Comparison of ENCODE assay signal across 8 cellular contexts in genomic region chrX:154002215-154002719, GRCh38. TPM values are rescaled to one million over a fixed set of nuclear protein-coding genes. Genes with fewer than 3 reads are reported as not detected.
DNase-seq lines count a peak whose midpoint lies in the region; ATAC-seq, FAIRE-seq and TF ChIP-seq lines count a peak whose summit lies in the region.

No MANE protein-coding gene starts in this region.

- FAIRE-seq in HepG2 (lab: Jason Lieb, UNC), result no peak

- TF ChIP-seq RAD21 in HepG2 (CRISPR knock-in tag; IDR thresholded peaks at IDR 0.05), result no peak

- 100% methylated on average over 7 of the region's 17 CpGs for WGBS in HepG2 (ENCODE audit: low lambda C conversion rate)

- no peak for TF ChIP-seq POLR2A in HepG2 (IDR thresholded peaks at IDR 0.05; ENCODE audit: insufficient read depth in 1 of 2, low read depth in 2 of 2, low read length in 2 of 2)

- H3K4me3 ChIP-seq in PC-3 (ENCODE audit: low read length) (no peak overlapping the region), astrocyte of the spinal cord (ENCODE audit: low read depth, low read length) (no peak overlapping the region), HepG2 (replicated peaks in 1 of 3; ENCODE audit: insufficient read depth in 1 of 3, low read depth in 2 of 3, low read length in 3 of 3) (no peak overlapping the region), upper lobe of right lung (no peak overlapping the region)

- intact Hi-C loops in PC-3 (cut with micrococcal nuclease), result no loop called here
- intact Hi-C loops in HepG2 (cut with micrococcal nuclease; ENCODE audit: unreplicated experiment), result no loop called here
- intact Hi-C loops in upper lobe of right lung (cut with DNase I), result no loop called here

- POLR2A ChIA-PET in PC-3 (lab: Charles Lee; ENCODE audit: unreplicated experiment) (no interaction called here), HepG2 (lab: Yijun Ruan, JAX) (no interaction called here)

- H3K9me3 ChIP-seq in PC-3 (ENCODE audit: low read length) (no peaks in the 10 kb centered on the region), HepG2 (ENCODE audit: low read length) (no peaks in the 10 kb centered on the region), upper lobe of right lung (no peaks in the 10 kb centered on the region)

- no peak overlapping the region for H3K4me2 ChIP-seq in PC-3 (ENCODE audit: low read length)
- no peak overlapping the region for H3K4me2 ChIP-seq in HepG2 (ENCODE audit: low read depth, low read length)

- peak; percentile 61 for ATAC-seq in HG03432 (IDR thresholded peaks at IDR 0.05; ENCODE audit: unreplicated experiment)
- ATAC-seq in PC-3, result no peak
- ATAC-seq in HepG2, result no peak
- ATAC-seq in upper lobe of right lung, result peak; percentile 91

- H3K79me2 ChIP-seq in PC-3 (ENCODE audit: low read length) (no peaks in the 10 kb centered on the region), HepG2 (ENCODE audit: insufficient read depth, low read length) (no peaks in the 10 kb centered on the region)

- peak overlapping the region; percentile 37; the same call in 1 of the 2 replicates for H3K27ac ChIP-seq in PC-3 (ENCODE audit: low read length)
- H3K27ac ChIP-seq in HepG2 (ENCODE audit: extremely low read length, insufficient read depth, low read length), result no peak overlapping the region
- peak overlapping the region; percentile 66 for H3K27ac ChIP-seq in upper lobe of right lung

- no peaks in the 10 kb centered on the region for H3K9me2 ChIP-seq in PC-3 (replicated peaks; ENCODE audit: low read length)

- no peaks in the 10 kb centered on the region for H3F3A ChIP-seq in PC-3 (ENCODE audit: low read length, unreplicated experiment)

- H3K9ac ChIP-seq in PC-3 (ENCODE audit: low read length), result no peak overlapping the region; the same call in 1 of the 2 replicates
- H3K9ac ChIP-seq in HepG2 (ENCODE audit: insufficient read depth, low read depth, low read length), result no peak overlapping the region

- in situ Hi-C loops in astrocyte of the spinal cord (cut with HindIII; ENCODE audit: low sequenced_read_pairs) (no loop called here), HepG2 (cut with HindIII; ENCODE audit: extremely low pct_ligation_motif_present, low pct_unique_long_range_greater_than_20kb) (no loop called here)

- peak; percentile 49 for DNase-seq in GM04503 (ENCODE audit: low read depth)
- DNase-seq in PC-3, result peak; percentile 9
- DNase-seq in astrocyte of the spinal cord (ENCODE audit: low read depth, low spot score), result peak; percentile 71
- no peak for DNase-seq in HepG2 (ENCODE audit: low spot score)
- DNase-seq in upper lobe of right lung, result peak; percentile 73
- no peak for DNase-seq in NCI-H510A (lab: John Stamatoyannopoulos, UW)
- no peak for DNase-seq in D341Med (ENCODE audit: low spot score)

- TF ChIP-seq CTCF in PC-3 (conservative IDR thresholded peaks at IDR 0.05; ENCODE audit: low read depth, low read length), result no peak
- no peak for TF ChIP-seq CTCF in astrocyte of the spinal cord (IDR thresholded peaks at IDR 0.05; ENCODE audit: low read depth, low read length)
- TF ChIP-seq CTCF in HepG2 (CRISPR knock-in tag; IDR thresholded peaks at IDR 0.05), result no peak
- TF ChIP-seq CTCF in upper lobe of right lung (IDR thresholded peaks at IDR 0.05), result no peak

- peaks cover 6% of the 10 kb centered on the region; the same call in 1 of the 2 replicates for H3K4me1 ChIP-seq in PC-3 (ENCODE audit: insufficient read depth, low read length)
- H3K4me1 ChIP-seq in HepG2 (ENCODE audit: insufficient read depth, low read length), result no peaks in the 10 kb centered on the region
- no peaks in the 10 kb centered on the region for H3K4me1 ChIP-seq in upper lobe of right lung

- CTCF ChIA-PET in PC-3 (lab: Charles Lee) (no interaction called here), HepG2 (lab: Yijun Ruan, JAX; ENCODE audit: low intra/inter-chr PET ratio, low total read pairs) (no interaction called here)

- BruUV-seq in PC-3 (replicated peaks; lab: Mats Ljungman, UMichigan) (no TSS peak), HepG2 (replicated peaks; lab: Mats Ljungman, UMichigan) (no TSS peak)

- H4K20me1 ChIP-seq in PC-3 (ENCODE audit: low read length), result no peaks in the 10 kb centered on the region
- H4K20me1 ChIP-seq in HepG2 (ENCODE audit: insufficient read depth, low read length), result no peaks in the 10 kb centered on the region

- H3K27me3 ChIP-seq in PC-3 (ENCODE audit: low read length), result no peaks in the 10 kb centered on the region
- no peaks in the 10 kb centered on the region for H3K27me3 ChIP-seq in HepG2 (ENCODE audit: control insufficient read depth in 1 of 2, insufficient read depth in 2 of 2, low read length in 2 of 2)
- no peaks in the 10 kb centered on the region for H3K27me3 ChIP-seq in upper lobe of right lung

- TF ChIP-seq EP300 in HepG2 (IDR thresholded peaks at IDR 0.05; ENCODE audit: low read depth in 2 of 2, low read length in 2 of 2) (no peak), HepG2 (CRISPR knock-in tag; IDR thresholded peaks at IDR 0.05; ENCODE audit: borderline replicate concordance) (no peak)

- H3K36me3 ChIP-seq in PC-3 (ENCODE audit: low read depth, low read length), result no peaks in the 10 kb centered on the region
- H3K36me3 ChIP-seq in HepG2 (replicated peaks in 1 of 2; ENCODE audit: control insufficient read depth in 1 of 2, insufficient read depth in 2 of 2, low read length in 2 of 2), result no peaks in the 10 kb centered on the region
- H3K36me3 ChIP-seq in upper lobe of right lung, result no peaks in the 10 kb centered on the region

- no peak overlapping the region for H2AFZ ChIP-seq in PC-3 (ENCODE audit: low read length)
- no peak overlapping the region for H2AFZ ChIP-seq in HepG2 (ENCODE audit: low read length)

RNA-seq across cellular contexts. Expression of gene IRAK1, which starts 17.4 kb away (rescaled TPM):
- 366 and 427 TPM in 2 replicates for total RNA-seq in PC-3 (2014; rRNA removed)
- total RNA-seq in HepG2 (2016; rRNA removed; fragmentation: Illumina TruSeq; extraction: Trizol), result 69.8 and 77.3 TPM in 2 replicates
- total RNA-seq in HepG2 (2016; cell fraction: cytosol; rRNA removed; fragmentation: Illumina TruSeq; extraction: Trizol; ENCODE audit: low read depth), result 104 and 121 TPM in 2 replicates
- total RNA-seq in HepG2 (2016; cell fraction: insoluble cytoplasmic fraction; rRNA removed; fragmentation: Illumina TruSeq; extraction: Trizol), result 57.7 and 81.1 TPM in 2 replicates
- total RNA-seq in HepG2 (2016; cell fraction: membrane; rRNA removed; fragmentation: Illumina TruSeq; extraction: Trizol), result 244 and 255 TPM in 2 replicates
- total RNA-seq in HepG2 (2016; cell fraction: nucleus; rRNA removed; fragmentation: Illumina TruSeq; extraction: Trizol), result 35.1 and 36.4 TPM in 2 replicates
- polyA plus RNA-seq in HepG2 (2011; rRNA removed), result 57.7 and 83.5 TPM in 2 replicates
- 47.6 and 67.3 TPM in 2 replicates for polyA plus RNA-seq in HepG2 (2011; cell fraction: cytosol; rRNA removed)
- polyA plus RNA-seq in HepG2 (2011; cell fraction: nucleus; rRNA removed), result 59.5 and 63.5 TPM in 2 replicates
- 65.5 and 87.1 TPM in 2 replicates for polyA plus RNA-seq in HepG2 (2012)
- 148 and 150 TPM in 2 replicates for polyA plus RNA-seq in HepG2 (2016; cell fraction: cytosol; fragmentation: Illumina TruSeq; extraction: Trizol; ENCODE audit: low read depth)
- polyA plus RNA-seq in HepG2 (2016; cell fraction: insoluble cytoplasmic fraction; fragmentation: Illumina TruSeq; extraction: Trizol; ENCODE audit: low read depth), result 80.3 and 99.3 TPM in 2 replicates
- polyA plus RNA-seq in HepG2 (2016; cell fraction: membrane; fragmentation: Illumina TruSeq; extraction: Trizol; ENCODE audit: low read depth), result 244 and 277 TPM in 2 replicates
- polyA plus RNA-seq in HepG2 (2016; cell fraction: nucleus; fragmentation: Illumina TruSeq; extraction: Trizol; ENCODE audit: insufficient read depth, low read depth), result 93.5 and 94.6 TPM in 2 replicates
- polyA minus RNA-seq in HepG2 (2011; rRNA and poly(A)+ RNA removed; ENCODE audit: low replicate concordance), result 195 and 354 TPM in 2 replicates
- 79.8 and 83.1 TPM in 2 replicates for polyA minus RNA-seq in HepG2 (2011; cell fraction: cytosol; rRNA and poly(A)+ RNA removed)
- polyA minus RNA-seq in HepG2 (2011; cell fraction: nucleus; rRNA and poly(A)+ RNA removed), result 16.6 and 21.8 TPM in 2 replicates
- 89.4 TPM for total RNA-seq in upper lobe of right lung

RNA-seq across cellular contexts. Expression of gene TMEM187, which starts 29.7 kb away (rescaled TPM):
- total RNA-seq in PC-3 (2014; rRNA removed) (10.6 and 12.4 TPM in 2 replicates), HepG2 (2016; rRNA removed; fragmentation: Illumina TruSeq; extraction: Trizol) (1.7 and 2.2 TPM in 2 replicates), upper lobe of right lung (9.0 TPM)
- 0.40 and 0.53 TPM in 2 replicates for total RNA-seq in HepG2 (2016; cell fraction: cytosol; rRNA removed; fragmentation: Illumina TruSeq; extraction: Trizol; ENCODE audit: low read depth)
- 2.0 and 3.2 TPM in 2 replicates for total RNA-seq in HepG2 (2016; cell fraction: insoluble cytoplasmic fraction; rRNA removed; fragmentation: Illumina TruSeq; extraction: Trizol)
- total RNA-seq in HepG2 (2016; cell fraction: membrane; rRNA removed; fragmentation: Illumina TruSeq; extraction: Trizol), result 1.1 and 1.3 TPM in 2 replicates
- total RNA-seq in HepG2 (2016; cell fraction: nucleus; rRNA removed; fragmentation: Illumina TruSeq; extraction: Trizol), result 2.5 and 3.6 TPM in 2 replicates
- polyA plus RNA-seq in HepG2 (2011; rRNA removed), result 6.2 and 6.7 TPM in 2 replicates
- polyA plus RNA-seq in HepG2 (2011; cell fraction: cytosol; rRNA removed), result 7.0 and 11.0 TPM in 2 replicates
- polyA plus RNA-seq in HepG2 (2011; cell fraction: nucleus; rRNA removed), result 4.7 and 4.8 TPM in 2 replicates
- polyA plus RNA-seq in HepG2 (2012), result 5.0 and 5.4 TPM in 2 replicates
- polyA plus RNA-seq in HepG2 (2016; cell fraction: cytosol; fragmentation: Illumina TruSeq; extraction: Trizol; ENCODE audit: low read depth), result 0.63 and 0.91 TPM in 2 replicates
- 1.3 and 2.0 TPM in 2 replicates for polyA plus RNA-seq in HepG2 (2016; cell fraction: insoluble cytoplasmic fraction; fragmentation: Illumina TruSeq; extraction: Trizol; ENCODE audit: low read depth)
- polyA plus RNA-seq in HepG2 (2016; cell fraction: membrane; fragmentation: Illumina TruSeq; extraction: Trizol; ENCODE audit: low read depth), result 0.69 and 1.2 TPM in 2 replicates
- 3.0 and 3.8 TPM in 2 replicates for polyA plus RNA-seq in HepG2 (2016; cell fraction: nucleus; fragmentation: Illumina TruSeq; extraction: Trizol; ENCODE audit: insufficient read depth, low read depth)
- 9.2 and 13.1 TPM in 2 replicates for polyA minus RNA-seq in HepG2 (2011; rRNA and poly(A)+ RNA removed; ENCODE audit: low replicate concordance)
- polyA minus RNA-seq in HepG2 (2011; cell fraction: cytosol; rRNA and poly(A)+ RNA removed), result 3.5 and 3.7 TPM in 2 replicates
- 1.4 and 3.5 TPM in 2 replicates for polyA minus RNA-seq in HepG2 (2011; cell fraction: nucleus; rRNA and poly(A)+ RNA removed)

RNA-seq across cellular contexts. Expression of gene HCFC1, which starts 30.6 kb away (rescaled TPM):
- total RNA-seq in PC-3 (2014; rRNA removed), result 66.9 and 94.0 TPM in 2 replicates
- total RNA-seq in HepG2 (2016; rRNA removed; fragmentation: Illumina TruSeq; extraction: Trizol), result 17.8 and 24.0 TPM in 2 replicates
- total RNA-seq in HepG2 (2016; cell fraction: cytosol; rRNA removed; fragmentation: Illumina TruSeq; extraction: Trizol; ENCODE audit: low read depth), result 3.1 and 3.2 TPM in 2 replicates
- 18.3 and 20.3 TPM in 2 replicates for total RNA-seq in HepG2 (2016; cell fraction: insoluble cytoplasmic fraction; rRNA removed; fragmentation: Illumina TruSeq; extraction: Trizol)
- 11.9 and 12.8 TPM in 2 replicates for total RNA-seq in HepG2 (2016; cell fraction: membrane; rRNA removed; fragmentation: Illumina TruSeq; extraction: Trizol)
- total RNA-seq in HepG2 (2016; cell fraction: nucleus; rRNA removed; fragmentation: Illumina TruSeq; extraction: Trizol), result 17.9 and 21.9 TPM in 2 replicates
- 5.8 TPM in 2 replicates for polyA plus RNA-seq in HepG2 (2011; rRNA removed)
- 4.6 and 5.7 TPM in 2 replicates for polyA plus RNA-seq in HepG2 (2011; cell fraction: cytosol; rRNA removed)
- 27.7 and 34.4 TPM in 2 replicates for polyA plus RNA-seq in HepG2 (2011; cell fraction: nucleus; rRNA removed)
- polyA plus RNA-seq in HepG2 (2012), result 18.3 and 21.2 TPM in 2 replicates
- polyA plus RNA-seq in HepG2 (2016; cell fraction: cytosol; fragmentation: Illumina TruSeq; extraction: Trizol; ENCODE audit: low read depth), result 2.2 and 2.6 TPM in 2 replicates
- polyA plus RNA-seq in HepG2 (2016; cell fraction: insoluble cytoplasmic fraction; fragmentation: Illumina TruSeq; extraction: Trizol; ENCODE audit: low read depth), result 32.5 and 46.4 TPM in 2 replicates
- 7.0 and 9.4 TPM in 2 replicates for polyA plus RNA-seq in HepG2 (2016; cell fraction: membrane; fragmentation: Illumina TruSeq; extraction: Trizol; ENCODE audit: low read depth)
- 60.1 and 68.4 TPM in 2 replicates for polyA plus RNA-seq in HepG2 (2016; cell fraction: nucleus; fragmentation: Illumina TruSeq; extraction: Trizol; ENCODE audit: insufficient read depth, low read depth)
- 16.9 and 25.4 TPM in 2 replicates for polyA minus RNA-seq in HepG2 (2011; rRNA and poly(A)+ RNA removed; ENCODE audit: low replicate concordance)
- polyA minus RNA-seq in HepG2 (2011; cell fraction: cytosol; rRNA and poly(A)+ RNA removed), result 17.9 and 19.6 TPM in 2 replicates
- 10.3 and 14.4 TPM in 2 replicates for polyA minus RNA-seq in HepG2 (2011; cell fraction: nucleus; rRNA and poly(A)+ RNA removed)
- total RNA-seq in upper lobe of right lung, result 47.5 TPM

RNA-seq across cellular contexts. Expression of gene RENBP, which starts 57.8 kb away (rescaled TPM):
- 3.7 TPM in 1 of 2 replicates, not detected in the other for total RNA-seq in PC-3 (2014; rRNA removed)
- 0.77 and 1.4 TPM in 2 replicates for total RNA-seq in HepG2 (2016; rRNA removed; fragmentation: Illumina TruSeq; extraction: Trizol)
- not detected in 2 replicates for total RNA-seq in HepG2 (2016; cell fraction: cytosol; rRNA removed; fragmentation: Illumina TruSeq; extraction: Trizol; ENCODE audit: low read depth)
- 0.48 and 1.3 TPM in 2 replicates for total RNA-seq in HepG2 (2016; cell fraction: insoluble cytoplasmic fraction; rRNA removed; fragmentation: Illumina TruSeq; extraction: Trizol)
- 0.31 and 0.34 TPM in 2 replicates for total RNA-seq in HepG2 (2016; cell fraction: membrane; rRNA removed; fragmentation: Illumina TruSeq; extraction: Trizol)
- 0.78 and 1.4 TPM in 2 replicates for total RNA-seq in HepG2 (2016; cell fraction: nucleus; rRNA removed; fragmentation: Illumina TruSeq; extraction: Trizol)
- polyA plus RNA-seq in HepG2 (2011; rRNA removed), result 2.0 and 2.6 TPM in 2 replicates
- 2.7 and 3.2 TPM in 2 replicates for polyA plus RNA-seq in HepG2 (2011; cell fraction: cytosol; rRNA removed)
- polyA plus RNA-seq in HepG2 (2011; cell fraction: nucleus; rRNA removed), result 7.0 and 9.2 TPM in 2 replicates
- polyA plus RNA-seq in HepG2 (2012), result 1.5 and 2.1 TPM in 2 replicates
- polyA plus RNA-seq in HepG2 (2016; cell fraction: cytosol; fragmentation: Illumina TruSeq; extraction: Trizol; ENCODE audit: low read depth), result 0.29 and 0.48 TPM in 2 replicates
- polyA plus RNA-seq in HepG2 (2016; cell fraction: insoluble cytoplasmic fraction; fragmentation: Illumina TruSeq; extraction: Trizol; ENCODE audit: low read depth), result 0.72 and 1.8 TPM in 2 replicates
- 0.16 and 0.45 TPM in 2 replicates for polyA plus RNA-seq in HepG2 (2016; cell fraction: membrane; fragmentation: Illumina TruSeq; extraction: Trizol; ENCODE audit: low read depth)
- polyA plus RNA-seq in HepG2 (2016; cell fraction: nucleus; fragmentation: Illumina TruSeq; extraction: Trizol; ENCODE audit: insufficient read depth, low read depth), result 0.89 and 1.6 TPM in 2 replicates
- polyA minus RNA-seq in HepG2 (2011; rRNA and poly(A)+ RNA removed; ENCODE audit: low replicate concordance), result 3.3 TPM in 1 of 2 replicates, not detected in the other
- 0.53 and 1.5 TPM in 2 replicates for polyA minus RNA-seq in HepG2 (2011; cell fraction: cytosol; rRNA and poly(A)+ RNA removed)
- polyA minus RNA-seq in HepG2 (2011; cell fraction: nucleus; rRNA and poly(A)+ RNA removed), result 1.6 and 1.7 TPM in 2 replicates
- 46.4 TPM for total RNA-seq in upper lobe of right lung

Comparison
In these comparisons a context has a peak if more than half of its experiments do, and no peak if none do; other contexts are left out.
1. DNase-seq: peak in GM04503 (single experiment), PC-3 (single experiment), astrocyte of the spinal cord (single experiment) and upper lobe of right lung (single experiment); none in HepG2 (single experiment), NCI-H510A (single experiment) and D341Med (single experiment).
2. ATAC-seq: peak in HG03432 (single experiment) and upper lobe of right lung (single experiment); none in PC-3 (single experiment) and HepG2 (single experiment).